8 cellular contexts compared by ENCODE assay signal in genomic region chr3:71063768-71064287, GRCh38.
DNase-seq lines count a peak whose midpoint lies in the region; ATAC-seq, FAIRE-seq and TF ChIP-seq lines count a peak whose summit lies in the region.

No MANE protein-coding gene starts in this region.

- peaks cover 36% of the 10 kb centered on the region for H3K4me1 Mint-ChIP-seq in glutamatergic neuron (ENCODE audit: low read depth, unreplicated experiment)

- in situ Hi-C loops in GM12878 (cut with MboI), result no loop called here

- H3K9me3 Mint-ChIP-seq in glutamatergic neuron (ENCODE audit: unreplicated experiment), result peaks cover 8% of the 10 kb centered on the region

- H3K27ac Mint-ChIP-seq in glutamatergic neuron (ENCODE audit: unreplicated experiment), result no peak overlapping the region

- RAD21 ChIA-PET in GM12878 (lab: Charles Lee; ENCODE audit: unreplicated experiment), result no interaction called here

- peaks cover 7 to 12% of the 10 kb centered on the region in 2 experiments; a peak in 3 of 4 replicates for H3K27me3 ChIP-seq in GM12878 (replicated peaks in 1 of 2; ENCODE audit: control insufficient read depth in 2 of 2, insufficient read depth in 2 of 2, low read length in 1 of 2)
- peaks cover 36% of the 10 kb centered on the region for H3K27me3 ChIP-seq in iPS-18a (ENCODE audit: control insufficient read depth, insufficient read depth, low read length)

- no peak for TF ChIP-seq EP300 in GM12878 (IDR thresholded peaks at IDR 0.05; ENCODE audit: borderline replicate concordance in 1 of 2, control insufficient read depth in 1 of 2, low read depth in 2 of 2, low read length in 2 of 2)

- intact Hi-C loops in GM12878 (cut with micrococcal nuclease; ENCODE audit: unreplicated experiment), result no loop called here

- CTCF ChIA-PET in GM12878 (lab: Yijun Ruan, JAX), result no interaction called here

- no peak overlapping the region for H2AFZ ChIP-seq in GM12878 (ENCODE audit: control insufficient read depth, low read depth, low read length)

- H4K20me1 ChIP-seq in GM12878 (ENCODE audit: control insufficient read depth, insufficient read depth), result no peaks in the 10 kb centered on the region

- H3K9me3 ChIP-seq in GM12878 (replicated peaks; ENCODE audit: control insufficient read depth, insufficient read depth, low read length), result no peaks in the 10 kb centered on the region; the same call in 2 of the 3 replicates
- H3K9me3 ChIP-seq in iPS-18a (ENCODE audit: control insufficient read depth, low read depth, low read length), result no peaks in the 10 kb centered on the region

- DNase-seq in 8988T (peak; percentile 42), GM12878 (ENCODE audit: low read depth, low spot score) (no peak), glutamatergic neuron (no peak)
- peak; percentile 47 to 50 for DNase-seq in stimulated activated CD4-positive, alpha-beta T cell treated with anti-CD3 and anti-CD28 coated beads, Interleukin-12 subunit alpha, Interleukin-12 subunit beta, amount 100 ng/mL, for 24 hours (ENCODE audit: low read depth in 2 of 2)

- peaks cover 2% of the 10 kb centered on the region for H3K27me3 Mint-ChIP-seq in glutamatergic neuron (ENCODE audit: unreplicated experiment)

- no peaks in the 10 kb centered on the region for H3K79me2 ChIP-seq in GM12878 (ENCODE audit: control insufficient read depth, insufficient read depth, low read length)

- H3K36me3 ChIP-seq in GM12878 (ENCODE audit: control insufficient read depth in 2 of 2, insufficient read depth in 2 of 2, low read length in 1 of 2), result no peaks in the 10 kb centered on the region
- no peaks in the 10 kb centered on the region for H3K36me3 ChIP-seq in iPS-18a (ENCODE audit: control insufficient read depth, low read depth, low read length)

- POLR2A ChIA-PET in GM12878 (lab: Charles Lee), result no interaction called here

- H3K27ac ChIP-seq in GM12878 (ENCODE audit: control insufficient read depth, insufficient read depth) (no peak overlapping the region), iPS-18a (ENCODE audit: low read length) (no peak overlapping the region)

- no peaks in the 10 kb centered on the region for H3K36me3 Mint-ChIP-seq in glutamatergic neuron (ENCODE audit: unreplicated experiment)

- peak; percentile 48 for ATAC-seq in GM21723 (IDR thresholded peaks at IDR 0.05; ENCODE audit: unreplicated experiment)
- peak; percentile 57 for ATAC-seq in SK-N-SH treated with all-trans-retinoic acid at 6 μM for 48 hours
- ATAC-seq in GM12878, result no peak
- ATAC-seq in HG03175 (IDR thresholded peaks at IDR 0.05; ENCODE audit: unreplicated experiment), result no peak

- H3K4me2 ChIP-seq in GM12878 (ENCODE audit: control insufficient read depth, insufficient read depth), result peak overlapping the region; percentile 69; the same call in 1 of the 2 replicates

- 0 out of 2 replicates have a peak, but pooled peaks have one; percentile 14 for TF ChIP-seq POLR2A in GM12878 (IDR thresholded peaks at IDR 0.05; ENCODE audit: low read depth, low read length)

- 0% methylated on average over 13 of the region's 13 CpGs for WGBS in GM12878 (ENCODE audit: insufficient coverage, insufficient replicate concordance, low lambda C conversion rate, missing lambda C conversion rate)

- SMC1A ChIA-PET in GM12878 (lab: Charles Lee; ENCODE audit: uncharacterized antibody, unreplicated experiment), result no interaction called here

- H3K4me1 ChIP-seq in GM12878 (ENCODE audit: control insufficient read depth, insufficient read depth, low read length), result peaks cover 8% of the 10 kb centered on the region; the same call in 1 of the 2 replicates
- H3K4me1 ChIP-seq in iPS-18a (ENCODE audit: control insufficient read depth, low read depth, low read length), result peaks cover 77% of the 10 kb centered on the region

- no peak overlapping the region for H3K4me3 Mint-ChIP-seq in glutamatergic neuron (ENCODE audit: unreplicated experiment)

- no TSS peak for BruUV-seq in GM12878 (replicated peaks; lab: Mats Ljungman, UMichigan)

- FAIRE-seq in GM12878 (lab: Jason Lieb, UNC), result no peak

- no peak for TF ChIP-seq RAD21 in GM12878 (IDR thresholded peaks at IDR 0.05; ENCODE audit: insufficient read depth, low read depth, low read length)

- H3K9ac ChIP-seq in GM12878 (ENCODE audit: control insufficient read depth, insufficient read depth, low read length), result no peak overlapping the region
- H3K9ac ChIP-seq in iPS-18a (ENCODE audit: low read length), result no peak overlapping the region

- TF ChIP-seq CTCF in GM12878 (IDR thresholded peaks at IDR 0.05 in 2 of 3, conservative IDR thresholded peaks at IDR 0.05 in 1 of 3; ENCODE audit: control insufficient read depth in 2 of 3, extremely low read depth in 1 of 3, insufficient read depth in 1 of 3, low read depth in 3 of 3, low read length in 3 of 3), result no peak
- TF ChIP-seq CTCF in glutamatergic neuron (IDR thresholded peaks at IDR 0.05; ENCODE audit: partially characterized antibody, unreplicated experiment), result no peak

- H3K4me3 ChIP-seq in GM12878, result peak overlapping the region; percentile 2; the same call in 1 of the 2 replicates
- H3K4me3 ChIP-seq in iPS-18a (ENCODE audit: low read length), result peak overlapping the region; percentile 79

TF ChIP-seq in SK-N-SH treated with all-trans-retinoic acid at 6 μM for 48 hours, 23 proteins besides CTCF, POLR2A, EP300 and RAD21 (continues in another document):
- TF ChIP-seq TSHZ2 (CRISPR knock-in tag; IDR thresholded peaks at IDR 0.05) (no peak), TCF4 (CRISPR knock-in tag; IDR thresholded peaks at IDR 0.05; ENCODE audit: borderline replicate concordance) (no peak), ISL1 (CRISPR knock-in tag; IDR thresholded peaks at IDR 0.05) (no peak)

TF ChIP-seq in GM12878, 131 proteins besides CTCF, POLR2A, EP300 and RAD21:
- TF ChIP-seq MEF2A (IDR thresholded peaks at IDR 0.05; ENCODE audit: insufficient read depth, low read depth, low read length) (peak; percentile 62; the same call in 1 of the 2 replicates), BCL11A (IDR thresholded peaks at IDR 0.05; ENCODE audit: low read depth, low read length) (no peak)
TF ChIP-seq in GM12878: peak in this region for 1.

Comparison
In these comparisons a context has a peak if more than half of its experiments do, and no peak if none do; other contexts are left out.
1. DNase-seq: peak in 8988T (single experiment) and stimulated activated CD4-positive, alpha-beta T cell treated with anti-CD3 and anti-CD28 coated beads, Interleukin-12 subunit alpha, Interleukin-12 subunit beta, amount 100 ng/mL, for 24 hours (2 of 2); none in GM12878 (single experiment) and glutamatergic neuron (single experiment).
2. ATAC-seq: peak in GM21723 (single experiment) and SK-N-SH treated with all-trans-retinoic acid at 6 μM for 48 hours (single experiment); none in GM12878 (single experiment) and HG03175 (single experiment).